Comparison of ENCODE assay signal across 24 cellular contexts in the genomic region with DNA sequence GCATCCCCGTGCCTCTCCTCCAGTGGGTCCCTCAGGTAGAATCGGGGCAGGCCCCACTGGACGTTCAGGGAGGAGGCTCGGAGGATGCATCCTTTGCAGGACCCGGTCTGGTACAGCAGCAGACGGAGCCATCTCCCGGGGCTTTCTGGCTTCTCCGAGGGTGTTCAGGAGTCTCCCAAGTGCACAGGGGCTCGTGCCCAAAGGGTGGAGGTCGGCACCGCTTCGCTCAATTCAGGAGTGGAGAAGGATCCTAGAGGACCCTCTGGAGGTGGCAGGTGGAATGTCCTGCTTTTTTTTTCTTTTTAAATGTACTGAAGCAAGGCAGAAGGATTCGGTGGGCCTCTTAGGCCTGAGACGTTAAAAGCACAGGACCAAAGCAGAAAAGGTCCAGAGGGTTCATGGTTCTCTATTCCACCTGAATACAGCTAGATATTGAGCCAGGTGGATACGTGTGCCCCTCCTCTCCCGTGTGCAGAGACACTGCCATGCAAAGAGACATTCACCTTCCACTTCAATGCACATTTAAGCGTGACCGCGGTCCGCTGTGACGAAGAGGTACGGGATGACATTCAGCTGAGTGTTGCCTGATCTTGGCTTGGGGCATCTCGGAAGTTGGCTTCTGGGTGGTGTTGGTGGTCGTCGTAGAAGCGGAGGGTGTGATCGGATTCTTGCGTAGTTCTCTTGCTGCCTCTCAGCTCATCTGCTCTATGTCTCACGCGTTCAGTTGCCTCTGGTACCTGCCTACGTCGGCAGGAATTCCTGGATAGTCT.
A peak's percentile ranks its signal among the peaks of the same experiment; 100 is the strongest.
DNase-seq lines count a peak whose midpoint lies in the region; ATAC-seq lines count a peak whose summit lies in the region.
"Had no signal": no experiment of that assay in that cellular context is flagged by ENCODE, and none has a peak within 500 bp of the region (broad histone marks: within the 10 kb centered on the region; RNA-seq: fewer than 3 reads in every experiment).

No MANE protein-coding gene starts in this region.

- ATAC-seq in sciatic nerve (no peak), HG03439 (IDR thresholded peaks at IDR 0.05; ENCODE audit: unreplicated experiment) (no peak), GM21515 (IDR thresholded peaks at IDR 0.05; ENCODE audit: unreplicated experiment) (no peak)
- ATAC-seq: CD8-positive, alpha-beta T cell; GM12878 had no signal

- no peaks in the 10 kb centered on the region for H3K27me3 ChIP-seq in H7 (ENCODE audit: control insufficient read depth, insufficient read depth, low read length)
- H3K27me3 ChIP-seq: Peyer's patch had no signal

- intact Hi-C loops in sciatic nerve (cut with DNase I), result no loop called here

- peaks cover 4% of the 10 kb centered on the region for H3K36me3 ChIP-seq in H7 (replicated peaks; ENCODE audit: control insufficient read depth, insufficient read depth, low read length)
- H3K36me3 ChIP-seq: Peyer's patch had no signal

- no peak overlapping the region for H3K4me3 ChIP-seq in H7 (ENCODE audit: insufficient read depth, low read depth, low read length)
- H3K4me3 ChIP-seq: GM12878, GM23248, HAP-1, Peyer's patch had no signal

- peak; percentile 28 for DNase-seq in activated CD8-positive, alpha-beta memory T cell treated with anti-CD3 and anti-CD28 coated beads, Interleukin-2, amount 50 U/mL, for 4 hours
- DNase-seq in activated CD8-positive, alpha-beta memory T cell treated with anti-CD3 and anti-CD28 coated beads for 24 hours, result no peak
- DNase-seq in H7, result peak; percentile 33
- DNase-seq in mesenteric fat pad (ENCODE audit: low spot score), result peak; percentile 89
- DNase-seq in sciatic nerve (ENCODE audit: low spot score), result peak; percentile 60
- DNase-seq in NCI-H510A treated with DMSO at 0.1 percent for 48 hours (lab: John Stamatoyannopoulos, UW), result no peak
- DNase-seq: AML-193; C1 segment of cervical spinal cord; CD8-positive, alpha-beta T cell; DND-41; GM23248; KBM-7; MM.1S; NCI-H1048; NCI-H1436 treated with DMSO at 0.1 percent for 48 hours; NCI-H1930; NCI-H226; NCI-H774; NK-92 treated with Interleukin-12 subunit alpha and Interleukin-12 subunit beta, amount 100 ng/mL, for 24 hours had no signal

Comparison
In these comparisons a context has a peak if more than half of its experiments do, and no peak if none do; other contexts are left out.
1. DNase-seq: peak in activated CD8-positive, alpha-beta memory T cell treated with anti-CD3 and anti-CD28 coated beads, Interleukin-2, amount 50 U/mL, for 4 hours (single experiment), H7 (single experiment), mesenteric fat pad (single experiment) and sciatic nerve (single experiment); none in activated CD8-positive, alpha-beta memory T cell treated with anti-CD3 and anti-CD28 coated beads for 24 hours (single experiment) and NCI-H510A treated with DMSO at 0.1 percent for 48 hours (single experiment).